In genomic region chr4:140243345-140243753, GRCh38 we compare ENCODE assay signal across 8 cellular contexts.
DNase-seq lines count a peak whose midpoint lies in the region; ATAC-seq and TF ChIP-seq lines count a peak whose summit lies in the region.

No MANE protein-coding gene starts in this region.

- no peak for TF ChIP-seq CTCF in brain microvascular endothelial cell (IDR thresholded peaks at IDR 0.05; ENCODE audit: low read depth, low read length, missing control alignments)

- no peaks in the 10 kb centered on the region for H3K36me3 Mint-ChIP-seq in activated naive CD8-positive, alpha-beta T cell treated with anti-CD3 and anti-CD28 coated beads, Interleukin-2, amount 10 ng/mL, durations not matched to agents 7 days and 5 days

- in situ Hi-C loops in brain microvascular endothelial cell (cut with HindIII; ENCODE audit: low pct_ligation_motif_present, low sequenced_read_pairs) = loop anchor here (10.0 kb wide), 1 partner anchor 89 kb away; the partner anchor contains the start of gene MAML3

- H3K36me3 ChIP-seq in brain microvascular endothelial cell (replicated peaks) = no peaks in the 10 kb centered on the region

- no peaks in the 10 kb centered on the region for H3K9me3 Mint-ChIP-seq in activated naive CD8-positive, alpha-beta T cell treated with anti-CD3 and anti-CD28 coated beads, Interleukin-2, amount 10 ng/mL, durations not matched to agents 7 days and 5 days

- H3K4me3 ChIP-seq in skin epidermis (no peak overlapping the region), brain microvascular endothelial cell (ENCODE audit: low read depth, low read length) (no peak overlapping the region)

- peak; percentile 80 for DNase-seq in DMS79 treated with DMSO at 0.1 percent for 48 hours (lab: John Stamatoyannopoulos, UW)
- peak; percentile 87 for DNase-seq in NCI-H2107 treated with DMSO at 0.1 percent for 48 hours (lab: John Stamatoyannopoulos, UW; ENCODE audit: unreplicated experiment)
- DNase-seq in activated naive CD8-positive, alpha-beta T cell treated with anti-CD3 and anti-CD28 coated beads, Interleukin-2, amount 10 ng/mL, durations not matched to agents 7 days and 5 days = no peak
- no peak for DNase-seq in brain microvascular endothelial cell
- no peak for DNase-seq in NCI-H128 (lab: John Stamatoyannopoulos, UW; ENCODE audit: unreplicated experiment)

- H3K27me3 ChIP-seq in brain microvascular endothelial cell (replicated peaks) = no peaks in the 10 kb centered on the region

- peak overlapping the region; percentile 91 for H3K27ac Mint-ChIP-seq in activated naive CD8-positive, alpha-beta T cell treated with anti-CD3 and anti-CD28 coated beads, Interleukin-2, amount 10 ng/mL, durations not matched to agents 7 days and 5 days

- POLR2A ChIA-PET in activated naive CD8-positive, alpha-beta T cell treated with anti-CD3 and anti-CD28 coated beads, Interleukin-2, amount 10 ng/mL, durations not matched to agents 7 days and 5 days (lab: Charles Lee) = interaction anchor here (0.8 to 1.9 kb wide), 7 partner anchors 9 to 577 kb away, joined by 3 to 12 read pairs (median 4); partner anchors contain the start of gene MAML3

- no peaks in the 10 kb centered on the region for H3K27me3 Mint-ChIP-seq in activated naive CD8-positive, alpha-beta T cell treated with anti-CD3 and anti-CD28 coated beads, Interleukin-2, amount 10 ng/mL, durations not matched to agents 7 days and 5 days

- H3K27ac ChIP-seq in skin epidermis = peak overlapping the region in 11 of 21 experiments; percentile 17 to 53 (median 38)
- no peak overlapping the region for H3K27ac ChIP-seq in brain microvascular endothelial cell

- peaks cover 28% of the 10 kb centered on the region for H3K4me1 Mint-ChIP-seq in activated naive CD8-positive, alpha-beta T cell treated with anti-CD3 and anti-CD28 coated beads, Interleukin-2, amount 10 ng/mL, durations not matched to agents 7 days and 5 days

- ATAC-seq in GM19035 (IDR thresholded peaks at IDR 0.05; ENCODE audit: unreplicated experiment) = peak; percentile 69
- ATAC-seq in HG03095 (IDR thresholded peaks at IDR 0.05; ENCODE audit: unreplicated experiment) = peak; percentile 72
- peak; percentile 84 for ATAC-seq in activated naive CD8-positive, alpha-beta T cell treated with anti-CD3 and anti-CD28 coated beads, Interleukin-2, amount 10 ng/mL, durations not matched to agents 7 days and 5 days (ENCODE audit: low read depth)

- H3K4me3 Mint-ChIP-seq in activated naive CD8-positive, alpha-beta T cell treated with anti-CD3 and anti-CD28 coated beads, Interleukin-2, amount 10 ng/mL, durations not matched to agents 7 days and 5 days = peak overlapping the region; percentile 80

Comparison
In these comparisons a context has a peak if more than half of its experiments do, and no peak if none do; other contexts are left out.
1. DNase-seq: peak in DMS79 treated with DMSO at 0.1 percent for 48 hours (single experiment) and NCI-H2107 treated with DMSO at 0.1 percent for 48 hours (single experiment); none in activated naive CD8-positive, alpha-beta T cell treated with anti-CD3 and anti-CD28 coated beads, Interleukin-2, amount 10 ng/mL, durations not matched to agents 7 days and 5 days (single experiment), brain microvascular endothelial cell (single experiment) and NCI-H128 (single experiment).
2. Peak in every context shown above with its lines, with median percentiles within 50 percentile points of each other: ATAC-seq.